Comparison of ENCODE assay signal across 2 cellular contexts in genomic region chr22:41642711-41643110, GRCh38.
TF ChIP-seq lines count a peak whose summit lies in the region.

No MANE protein-coding gene starts in this region.

TF ChIP-seq in GM23338, 12 proteins besides CTCF, POLR2A, EP300 and RAD21:
- TF ChIP-seq ETS1 (IDR thresholded peaks at IDR 0.05) = no peak
- no peak for TF ChIP-seq REST (IDR thresholded peaks at IDR 0.05; ENCODE audit: unreplicated experiment)
- TF ChIP-seq ZNF462 (CRISPR knock-in tag; IDR thresholded peaks at IDR 0.05) = no peak
- no peak for TF ChIP-seq JUNB (IDR thresholded peaks at IDR 0.05; ENCODE audit: unreplicated experiment)
- TF ChIP-seq STAT1 (IDR thresholded peaks at IDR 0.05; ENCODE audit: unreplicated experiment) = no peak
- TF ChIP-seq ZNF331 (CRISPR knock-in tag; IDR thresholded peaks at IDR 0.05; ENCODE audit: low read depth) = no peak
- TF ChIP-seq EZH2 (IDR thresholded peaks at IDR 0.05; ENCODE audit: low read depth, unreplicated experiment) = no peak
- no peak for TF ChIP-seq POLR2AphosphoS5 (IDR thresholded peaks at IDR 0.05; ENCODE audit: low read depth)
- no peak for TF ChIP-seq NANOG (IDR thresholded peaks at IDR 0.05; ENCODE audit: borderline replicate concordance)
- no peak for TF ChIP-seq CREB1 (CRISPR knock-in tag; IDR thresholded peaks at IDR 0.05; ENCODE audit: low read depth)
- no peak for TF ChIP-seq EZH2phosphoT487 (IDR thresholded peaks at IDR 0.05; ENCODE audit: unreplicated experiment)
- TF ChIP-seq ZNF114 (CRISPR knock-in tag; IDR thresholded peaks at IDR 0.05) = no peak

TF ChIP-seq in K562, 482 proteins besides CTCF, POLR2A, EP300 and RAD21:
- TF ChIP-seq ZBTB49 (CRISPR knock-in tag; IDR thresholded peaks at IDR 0.05; ENCODE audit: borderline replicate concordance) (no peak), SRSF7 (optimal IDR thresholded peaks at IDR 0.05; ENCODE audit: low read depth, low read length) (no peak), TCF3 (CRISPR knock-in tag; IDR thresholded peaks at IDR 0.05) (no peak), ZNF224 (CRISPR knock-in tag; IDR thresholded peaks at IDR 0.05) (no peak), KLF13 (tag; IDR thresholded peaks at IDR 0.05; ENCODE audit: borderline replicate concordance, low read depth) (no peak), PKNOX1 (IDR thresholded peaks at IDR 0.05) (no peak), ZNF551 (CRISPR knock-in tag; IDR thresholded peaks at IDR 0.05) (no peak), TRIM24 (IDR thresholded peaks at IDR 0.05) (no peak), ETS1 (conservative IDR thresholded peaks at IDR 0.05; ENCODE audit: control insufficient read depth, low read depth, low read length) (no peak), TEAD1 (CRISPR knock-in tag; IDR thresholded peaks at IDR 0.05) (no peak), JUND (IDR thresholded peaks at IDR 0.05; ENCODE audit: borderline replicate concordance, low read depth, low read length) (no peak), JUND (tag; IDR thresholded peaks at IDR 0.05; ENCODE audit: borderline replicate concordance, low read depth, low read length) (no peak), KAT7 (CRISPR knock-in tag; IDR thresholded peaks at IDR 0.05; ENCODE audit: borderline replicate concordance) (no peak), ZBTB7A (IDR thresholded peaks at IDR 0.05; ENCODE audit: borderline replicate concordance, control insufficient read depth, low read depth, low read length) (no peak), PHF20 (IDR thresholded peaks at IDR 0.05; ENCODE audit: partially characterized antibody) (no peak), KLF6 (CRISPR knock-in tag; IDR thresholded peaks at IDR 0.05; ENCODE audit: borderline replicate concordance) (no peak), MEIS2 (IDR thresholded peaks at IDR 0.05; ENCODE audit: partially characterized antibody) (no peak)
